Comparison of ENCODE assay signal across 17 cellular contexts in the genomic region with DNA sequence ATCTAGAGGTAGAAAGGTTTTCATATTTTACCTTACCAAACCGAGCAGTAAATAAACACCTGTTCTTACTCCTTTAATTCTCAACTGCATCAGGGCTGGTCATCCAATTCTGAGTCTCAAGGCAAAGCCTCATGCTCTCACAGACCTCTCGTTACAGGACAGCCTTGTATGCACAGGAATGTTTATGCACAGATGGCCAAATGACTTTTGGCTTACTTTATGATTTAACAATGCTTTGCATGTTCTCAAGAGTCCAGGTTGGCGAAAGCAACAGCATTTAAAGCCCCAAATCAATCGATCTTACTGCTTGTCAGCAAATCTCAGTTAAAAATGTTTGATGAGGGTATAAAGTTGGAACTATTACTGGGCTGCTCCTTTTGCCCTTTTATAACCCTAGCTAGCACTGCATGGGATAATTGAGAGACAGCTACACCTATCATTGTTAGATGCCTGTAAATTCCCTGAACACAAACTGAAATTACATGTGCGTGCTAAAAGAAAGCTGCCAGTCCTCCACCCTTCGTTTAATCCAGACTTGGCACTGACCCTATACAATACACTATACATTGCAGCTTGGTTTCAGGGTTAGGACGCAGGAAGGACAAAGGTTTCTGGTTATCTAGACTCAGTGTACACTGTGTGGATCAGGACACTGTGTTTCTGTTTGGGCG.
DNase-seq lines count a peak whose midpoint lies in the region; ATAC-seq, FAIRE-seq and TF ChIP-seq lines count a peak whose summit lies in the region.
"Had no signal": no experiment of that assay in that cellular context is flagged by ENCODE, and none has a peak within 500 bp of the region (broad histone marks: within the 10 kb centered on the region; RNA-seq: fewer than 3 reads in every experiment).

No MANE protein-coding gene starts in this region.

- peaks cover 6% of the 10 kb centered on the region for H3K4me1 Mint-ChIP-seq in MCF 10A (ENCODE audit: insufficient read depth, unreplicated experiment)

- DNase-seq in breast epithelium (ENCODE audit: low spot score in 2 of 2): no peak
- no peak for DNase-seq in MCF 10A (ENCODE audit: unreplicated experiment)
- DNase-seq in fibroblast of pulmonary artery (ENCODE audit: low read depth): peak; percentile 28
- DNase-seq in vagina (ENCODE audit: extremely low spot score in 2 of 2): no peak
- no peak for DNase-seq in NCI-H2029 treated with DMSO at 0.1 percent for 48 hours (lab: John Stamatoyannopoulos, UW)
- DNase-seq in urothelium cell line (ENCODE audit: low spot score): no peak
- DNase-seq: activated CD8-positive, alpha-beta T cell treated with anti-CD3 and anti-CD28 coated beads for 36 hours; activated effector memory CD4-positive, alpha-beta T cell treated with anti-CD3 and anti-CD28 coated beads, Interleukin-2, amount 50 U/mL, for 16 hours; retina; substantia nigra had no signal

- POLR2A ChIA-PET in MCF 10A (lab: Yijun Ruan, JAX): no interaction called here

- no peak for FAIRE-seq in urothelium cell line (lab: Jason Lieb, UNC)
- FAIRE-seq: A204.1, bronchial epithelial cell had no signal

- intact Hi-C loops in breast epithelium (cut with DNase I; ENCODE audit: low total_unique reads): no loop called here
- intact Hi-C loops in MCF 10A (cut with micrococcal nuclease): no loop called here
- intact Hi-C loops in vagina (cut with DNase I): no loop called here

- H3K9me3 ChIP-seq in breast epithelium (no peaks in the 10 kb centered on the region), muscle layer of duodenum (ENCODE audit: control insufficient read depth in 1 of 2, low read length in 2 of 2) (no peaks in the 10 kb centered on the region), vagina (no peaks in the 10 kb centered on the region)

- H3K4me1 ChIP-seq in breast epithelium (no peaks in the 10 kb centered on the region), muscle layer of duodenum (ENCODE audit: control insufficient read depth in 1 of 2, insufficient read depth in 2 of 2, low read length in 2 of 2) (peaks cover 17 to 26% of the 10 kb centered on the region in 2 donors), vagina (peaks cover 51% of the 10 kb centered on the region)

- BruUV-seq in MCF 10A (replicated peaks; lab: Mats Ljungman, UMichigan): no TSS peak

- H3K27me3 ChIP-seq in breast epithelium: no peaks in the 10 kb centered on the region
- no peaks in the 10 kb centered on the region for H3K27me3 ChIP-seq in muscle layer of duodenum (ENCODE audit: low read depth, low read length)
- H3K27me3 ChIP-seq in vagina: no peaks in the 10 kb centered on the region
- H3K27me3 ChIP-seq: foreskin keratinocyte had no signal

- no peaks in the 10 kb centered on the region for H3K27me3 Mint-ChIP-seq in MCF 10A (ENCODE audit: insufficient read depth, unreplicated experiment)
- H3K27me3 Mint-ChIP-seq: activated CD8-positive, alpha-beta T cell treated with anti-CD3 and anti-CD28 coated beads for 36 hours had no signal

- H3K27ac ChIP-seq in breast epithelium (peak overlapping the region; percentile 2 to 60), muscle layer of duodenum (ENCODE audit: low read length) (peak overlapping the region; percentile 57), vagina (peak overlapping the region; percentile 17)
- H3K27ac ChIP-seq: foreskin keratinocyte had no signal

- H3K4me3 Mint-ChIP-seq in MCF 10A (ENCODE audit: unreplicated experiment): no peak overlapping the region
- H3K4me3 Mint-ChIP-seq: activated CD8-positive, alpha-beta T cell treated with anti-CD3 and anti-CD28 coated beads for 36 hours; T-helper 2 cell treated with Interferon-gamma antibody and Interleukin-4, amounts not matched to agents 5 μg/mL and 100 μg/mL, for 36 hours had no signal

- H3K9me3 Mint-ChIP-seq in MCF 10A (ENCODE audit: unreplicated experiment): no peaks in the 10 kb centered on the region
- H3K9me3 Mint-ChIP-seq: activated CD8-positive, alpha-beta T cell treated with anti-CD3 and anti-CD28 coated beads for 36 hours; T-helper 2 cell treated with Interferon-gamma antibody and Interleukin-4, amounts not matched to agents 5 μg/mL and 100 μg/mL, for 36 hours had no signal

- H3K36me3 ChIP-seq in breast epithelium: no peaks in the 10 kb centered on the region
- peaks cover 0 to 7% of the 10 kb centered on the region in 2 donors for H3K36me3 ChIP-seq in muscle layer of duodenum (ENCODE audit: control insufficient read depth in 1 of 2, insufficient read depth in 2 of 2, low read length in 2 of 2)
- no peaks in the 10 kb centered on the region for H3K36me3 ChIP-seq in vagina

- peaks cover 1% of the 10 kb centered on the region for H3K36me3 Mint-ChIP-seq in MCF 10A (ENCODE audit: insufficient read depth, unreplicated experiment)

- H3K4me3 ChIP-seq in breast epithelium (peak overlapping the region in 1 of 3 donors; percentile 6), fibroblast of pulmonary artery (replicated peaks; ENCODE audit: low read depth, low read length) (no peak overlapping the region), muscle layer of duodenum (ENCODE audit: low read depth in 1 of 2, low read length in 2 of 2) (peak overlapping the region in 1 of 2 donors; percentile 4), vagina (no peak overlapping the region)
- H3K4me3 ChIP-seq: lung had no signal

- TF ChIP-seq CTCF in breast epithelium (IDR thresholded peaks at IDR 0.05): no peak
- no peak for TF ChIP-seq CTCF in MCF 10A (IDR thresholded peaks at IDR 0.05; ENCODE audit: unreplicated experiment)
- no peak for TF ChIP-seq CTCF in fibroblast of pulmonary artery (IDR thresholded peaks at IDR 0.05; ENCODE audit: low read length, missing control alignments)
- no peak for TF ChIP-seq CTCF in vagina (IDR thresholded peaks at IDR 0.05)

- no peak overlapping the region for H3K27ac Mint-ChIP-seq in MCF 10A (ENCODE audit: low read depth, unreplicated experiment)
- H3K27ac Mint-ChIP-seq: activated CD8-positive, alpha-beta T cell treated with anti-CD3 and anti-CD28 coated beads for 36 hours; T-helper 2 cell treated with Interferon-gamma antibody and Interleukin-4, amounts not matched to agents 5 μg/mL and 100 μg/mL, for 36 hours had no signal

- no peak for ATAC-seq in HG03442 (IDR thresholded peaks at IDR 0.05; ENCODE audit: unreplicated experiment)
- ATAC-seq: activated CD8-positive, alpha-beta T cell treated with anti-CD3 and anti-CD28 coated beads for 36 hours; foreskin keratinocyte had no signal

- CTCF ChIA-PET in MCF 10A (lab: Yijun Ruan, JAX): interaction anchor here (0.6 to 1.0 kb wide), 3 partner anchors 9 to 381 kb away, joined by 3 to 4 read pairs (median 3); no protein-coding TSS in a partner anchor

- TF ChIP-seq POLR2A in breast epithelium (IDR thresholded peaks at IDR 0.05) (no peak), vagina (IDR thresholded peaks at IDR 0.05) (no peak)
